In genomic region chr14:55354500-55354899, GRCh38 we compare ENCODE assay signal across 8 cellular contexts. TPM values are rescaled to one million over a fixed set of nuclear protein-coding genes. Genes with fewer than 3 reads are reported as not detected.
A peak's percentile ranks its signal among the peaks of the same experiment; 100 is the strongest.
DNase-seq lines count a peak whose midpoint lies in the region; ATAC-seq and TF ChIP-seq lines count a peak whose summit lies in the region.

No MANE protein-coding gene starts in this region.

- H3K27ac ChIP-seq in upper lobe of left lung, result peak overlapping the region in 2 of 4 donors; percentile 36 to 42

- H3K4me3 Mint-ChIP-seq in natural killer cell treated with Interleukin-12 subunit alpha and Interleukin-12 subunit beta and Interleukin-15 and Interleukin-18, amount 100 ng/mL, for 72 hours, result no peak overlapping the region

- ATAC-seq in HG03432 (IDR thresholded peaks at IDR 0.05; ENCODE audit: unreplicated experiment) (peak; percentile 77), upper lobe of left lung (ENCODE audit: low FRiP score in 2 of 2) (peak; percentile 69 to 73)
- ATAC-seq in natural killer cell treated with Interleukin-12 subunit alpha and Interleukin-12 subunit beta and Interleukin-15 and Interleukin-18, amount 100 ng/mL, for 72 hours, result peak; percentile 73 to 84

- no peak overlapping the region for H3K4me3 ChIP-seq in upper lobe of left lung

- no peak for TF ChIP-seq POLR2A in upper lobe of left lung (IDR thresholded peaks at IDR 0.05)

- no peaks in the 10 kb centered on the region for H3K9me3 Mint-ChIP-seq in natural killer cell treated with Interleukin-12 subunit alpha and Interleukin-12 subunit beta and Interleukin-15 and Interleukin-18, amount 100 ng/mL, for 72 hours

- H3K36me3 Mint-ChIP-seq in natural killer cell treated with Interleukin-12 subunit alpha and Interleukin-12 subunit beta and Interleukin-15 and Interleukin-18, amount 100 ng/mL, for 72 hours, result peaks cover 5% of the 10 kb centered on the region

- peak overlapping the region; percentile 71 to 80 for H3K27ac Mint-ChIP-seq in natural killer cell treated with Interleukin-12 subunit alpha and Interleukin-12 subunit beta and Interleukin-15 and Interleukin-18, amount 100 ng/mL, for 72 hours

- peaks cover 0 to 10% (median 5%) of the 10 kb centered on the region in 4 donors for H3K4me1 ChIP-seq in upper lobe of left lung

- 75 to 81% methylated on average over 5 of the region's 5 CpGs for WGBS in upper lobe of left lung, 2 donors

- H3K36me3 ChIP-seq in upper lobe of left lung, result peaks cover 11 to 36% (median 22%) of the 10 kb centered on the region in 4 donors

- no peaks in the 10 kb centered on the region for H3K27me3 ChIP-seq in upper lobe of left lung

- peaks cover 17 to 21% of the 10 kb centered on the region in 2 donors for H3K4me1 Mint-ChIP-seq in natural killer cell treated with Interleukin-12 subunit alpha and Interleukin-12 subunit beta and Interleukin-15 and Interleukin-18, amount 100 ng/mL, for 72 hours (ENCODE audit: low read depth in 2 of 2)

- peak; percentile 15 to 72 (median 30) for TF ChIP-seq CTCF in upper lobe of left lung (IDR thresholded peaks at IDR 0.05)

- no peaks in the 10 kb centered on the region for H3K27me3 Mint-ChIP-seq in natural killer cell treated with Interleukin-12 subunit alpha and Interleukin-12 subunit beta and Interleukin-15 and Interleukin-18, amount 100 ng/mL, for 72 hours

- TF ChIP-seq EP300 in upper lobe of left lung (IDR thresholded peaks at IDR 0.05), result no peak

- peak; percentile 28 for DNase-seq in NK-92 treated with Interleukin-12 subunit alpha and Interleukin-12 subunit beta, amount 100 ng/mL, for 24 hours (lab: John Stamatoyannopoulos, UW)
- DNase-seq in NK-92 (lab: John Stamatoyannopoulos, UW; ENCODE audit: unreplicated experiment), result no peak
- peak; percentile 76 for DNase-seq in NCI-H748 (lab: John Stamatoyannopoulos, UW; ENCODE audit: unreplicated experiment)
- peak; percentile 42 for DNase-seq in activated T-cell treated with anti-CD3 and anti-CD28 coated beads for 4 hours
- DNase-seq in fibroblast of gingiva (ENCODE audit: low read depth), result peak; percentile 33
- peak; percentile 66 for DNase-seq in natural killer cell treated with Interleukin-12 subunit alpha and Interleukin-12 subunit beta and Interleukin-15 and Interleukin-18, amount 100 ng/mL, for 72 hours (ENCODE audit: low spot score)
- peak in 1 of 2 donors; percentile 30 for DNase-seq in upper lobe of left lung

- H3K9me3 ChIP-seq in upper lobe of left lung, result no peaks in the 10 kb centered on the region

RNA-seq across cellular contexts. Expression of gene ATG14, which starts 57.1 kb away (rescaled TPM):
- 1 to 10 TPM; 7.2 to 7.3 TPM for total RNA-seq in natural killer cell treated with Interleukin-12 subunit alpha and Interleukin-12 subunit beta and Interleukin-15 and Interleukin-18, amount 100 ng/mL, for 72 hours
- 10 to 100 TPM in 4 of 6 donors, 1 to 10 TPM in 2; 7.6 to 29.3 (median 11.1) TPM for total RNA-seq in upper lobe of left lung
